Comparison of ENCODE assay signal across 21 cellular contexts in genomic region chr14:66140963-66141362, GRCh38.
"Had no signal": no experiment of that assay in that cellular context is flagged by ENCODE, and none has a peak within 500 bp of the region (broad histone marks: within the 10 kb centered on the region; RNA-seq: fewer than 3 reads in every experiment).

No MANE protein-coding gene starts in this region.

- ATAC-seq: Panc1, PC-3 had no signal

- H3K9me3 ChIP-seq: MG63, SJSA1 had no signal

- H3K27me3 ChIP-seq: MG63, SJSA1 had no signal

- H3K4me3 ChIP-seq: MG63, SJSA1, SK-N-MC had no signal

- H3K36me3 ChIP-seq: MG63, SJSA1 had no signal

- H3K4me1 ChIP-seq: SJSA1 had no signal

- DNase-seq: KG1; MG63; NCI-H1092; NCI-H1105 treated with DMSO at 0.1 percent for 48 hours; NCI-H1417 treated with DMSO at 0.1 percent for 48 hours; NCI-H146; NCI-H1694 treated with DMSO at 0.1 percent for 48 hours; NCI-H1930; NCI-H2081; NCI-H2107; NCI-H2227 treated with DMSO at 0.1 percent for 48 hours; NCI-H524; NCI-H526 treated with DMSO at 0.1 percent for 48 hours; NCI-H748 treated with DMSO at 0.1 percent for 48 hours; NK-92 treated with Interleukin-12 subunit alpha and Interleukin-12 subunit beta, amount 100 ng/mL, for 24 hours; PC-3; SIG-M5 had no signal

- H3K27ac ChIP-seq: RWPE1, SJSA1, SK-N-MC had no signal
